In genomic region chr11:124190298-124190750, GRCh38 we compare ENCODE assay signal across 8 cellular contexts. TPM values are rescaled to one million over a fixed set of nuclear protein-coding genes. Genes with fewer than 3 reads are reported as not detected.
"Had no signal": no experiment of that assay in that cellular context is flagged by ENCODE, and none has a peak within 500 bp of the region (broad histone marks: within the 10 kb centered on the region; RNA-seq: fewer than 3 reads in every experiment).

No MANE protein-coding gene starts in this region.

RNA-seq across cellular contexts. Expression of gene OR10D3, which starts 7.2 kb away (rescaled TPM):
- total RNA-seq: activated CD4-positive, alpha-beta memory T cell treated with anti-CD3 and anti-CD28 coated beads for 36 hours; activated CD4-positive, alpha-beta T cell treated with anti-CD3 and anti-CD28 coated beads, Interleukin-2, amount 10 ng/mL, durations not matched to agents 7 days and 5 days; activated naive CD4-positive, alpha-beta T cell treated with anti-CD3 and anti-CD28 coated beads, Interleukin-2, amount 50 U/mL, for 72 hours; activated T-cell treated with anti-CD3 and anti-CD28 coated beads, Interleukin-2, amount 50 U/mL, for 4 hours; ascending aorta; cardiac septum; PC-9; SK-MEL-5 had no signal

RNA-seq across cellular contexts. Expression of gene OR8G1, which starts 50.6 kb away (rescaled TPM):
- total RNA-seq: activated CD4-positive, alpha-beta memory T cell treated with anti-CD3 and anti-CD28 coated beads for 36 hours; activated CD4-positive, alpha-beta T cell treated with anti-CD3 and anti-CD28 coated beads, Interleukin-2, amount 10 ng/mL, durations not matched to agents 7 days and 5 days; activated naive CD4-positive, alpha-beta T cell treated with anti-CD3 and anti-CD28 coated beads, Interleukin-2, amount 50 U/mL, for 72 hours; activated T-cell treated with anti-CD3 and anti-CD28 coated beads, Interleukin-2, amount 50 U/mL, for 4 hours; ascending aorta; cardiac septum; PC-9; SK-MEL-5 had no signal
